Comparison of ENCODE assay signal across 8 cellular contexts in genomic region chr12:4849024-4849594, GRCh38.
A peak's percentile ranks its signal among the peaks of the same experiment; 100 is the strongest.
DNase-seq lines count a peak whose midpoint lies in the region; ATAC-seq and TF ChIP-seq lines count a peak whose summit lies in the region.

No MANE protein-coding gene starts in this region.

- peak; percentile 45 for TF ChIP-seq CTCF in MM.1S (IDR thresholded peaks at IDR 0.05; ENCODE audit: low read length)

- DNase-seq in activated naive CD4-positive, alpha-beta T cell treated with Interleukin-2 at 50 U/mL for 16 hours = peak; percentile 15
- no peak for DNase-seq in activated naive CD4-positive, alpha-beta T cell treated with anti-CD3 and anti-CD28 coated beads, Interleukin-2, amount 50 U/mL, for 16 hours
- DNase-seq in MM.1S = no peak
- DNase-seq in amniotic epithelial cell (ENCODE audit: low read depth) = peak; percentile 20
- peak; percentile 37 for DNase-seq in kidney tubule cell (ENCODE audit: low spot score)

- no peaks in the 10 kb centered on the region for H4K20me1 ChIP-seq in MM.1S (ENCODE audit: insufficient read depth, low read length)

- no peak overlapping the region for H3K27ac ChIP-seq in MM.1S (ENCODE audit: low read length)

- no peak overlapping the region for H3K4me2 ChIP-seq in MM.1S (ENCODE audit: low read depth, low read length)

- no peaks in the 10 kb centered on the region for H3F3A ChIP-seq in MM.1S (ENCODE audit: insufficient read depth, low read length)

- no peaks in the 10 kb centered on the region for H3K9me2 ChIP-seq in MM.1S (replicated peaks; ENCODE audit: insufficient read depth, low read length)

- no peak for ATAC-seq in GM19467 (IDR thresholded peaks at IDR 0.05; ENCODE audit: unreplicated experiment)
- no peak for ATAC-seq in GM18502 (IDR thresholded peaks at IDR 0.05; ENCODE audit: poor library complexity, unreplicated experiment)
- no peak for ATAC-seq in HG03108 (IDR thresholded peaks at IDR 0.05; ENCODE audit: unreplicated experiment)

- H3K4me1 ChIP-seq in MM.1S (ENCODE audit: low read length) = no peaks in the 10 kb centered on the region

- H3K36me3 ChIP-seq in MM.1S (replicated peaks; ENCODE audit: insufficient read depth, low read length) = no peaks in the 10 kb centered on the region

- H3K79me2 ChIP-seq in MM.1S (ENCODE audit: low read length) = no peaks in the 10 kb centered on the region

- H3K4me3 ChIP-seq in MM.1S (ENCODE audit: low read length) = no peak overlapping the region

- H3K9ac ChIP-seq in MM.1S (ENCODE audit: low read length) = no peak overlapping the region

- no peaks in the 10 kb centered on the region for H3K27me3 ChIP-seq in MM.1S (replicated peaks; ENCODE audit: insufficient read depth, low read length)

- no peaks in the 10 kb centered on the region for H3K9me3 ChIP-seq in MM.1S (replicated peaks; ENCODE audit: insufficient read depth, low read length)

- H2AFZ ChIP-seq in MM.1S (ENCODE audit: low read length) = no peak overlapping the region

Comparison
In these comparisons a context has a peak if more than half of its experiments do, and no peak if none do; other contexts are left out.
1. DNase-seq: peak in activated naive CD4-positive, alpha-beta T cell treated with Interleukin-2 at 50 U/mL for 16 hours (single experiment), amniotic epithelial cell (single experiment) and kidney tubule cell (single experiment); none in activated naive CD4-positive, alpha-beta T cell treated with anti-CD3 and anti-CD28 coated beads, Interleukin-2, amount 50 U/mL, for 16 hours (single experiment) and MM.1S (single experiment).